In the genomic region with DNA sequence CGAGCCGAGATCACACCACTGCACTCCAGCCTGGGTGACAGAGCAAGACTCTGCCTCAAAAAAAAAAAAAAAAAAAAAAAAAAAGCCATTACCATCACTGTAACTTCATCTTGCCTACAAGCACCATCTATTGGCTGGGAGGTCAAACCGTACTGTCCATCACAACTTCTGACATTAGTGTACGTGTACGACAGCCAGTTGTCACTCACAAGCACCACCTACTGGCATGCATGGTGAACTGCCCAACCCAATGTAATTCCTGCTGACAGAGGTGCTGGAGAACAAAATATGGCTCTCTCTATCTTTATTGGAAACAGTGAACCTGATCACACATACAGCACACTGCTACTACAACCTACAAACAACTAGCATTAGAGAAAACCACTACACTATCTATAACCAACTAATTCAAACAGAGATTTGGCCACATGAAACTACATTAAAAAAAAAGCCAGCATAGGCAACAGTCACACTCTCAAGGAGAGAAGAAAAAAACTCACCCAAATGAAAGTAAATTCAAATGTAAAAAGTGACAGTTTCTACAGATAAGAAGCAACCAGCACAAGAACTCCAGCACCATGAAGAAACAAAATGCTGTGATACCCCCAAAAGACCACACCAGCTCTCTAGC, we compare ENCODE assay signal across 9 cellular contexts.
A peak's percentile ranks its signal among the peaks of the same experiment; 100 is the strongest.
DNase-seq lines count a peak whose midpoint lies in the region; ATAC-seq and TF ChIP-seq lines count a peak whose summit lies in the region.
"Had no signal": no experiment of that assay in that cellular context is flagged by ENCODE, and none has a peak within 500 bp of the region (broad histone marks: within the 10 kb centered on the region; RNA-seq: fewer than 3 reads in every experiment).

No MANE protein-coding gene starts in this region.

- H3K36me3 ChIP-seq in GM23248 (ENCODE audit: low read depth) (no peaks in the 10 kb centered on the region), IMR-90 (ENCODE audit: control insufficient read depth, insufficient read depth, low read length) (no peaks in the 10 kb centered on the region), osteoblast (ENCODE audit: insufficient read depth, low read length) (no peaks in the 10 kb centered on the region)

- H3K4ac ChIP-seq in IMR-90 (ENCODE audit: low read depth, low read length): no peak overlapping the region

- CTCF ChIA-PET in IMR-90 (lab: Yijun Ruan, JAX): no interaction called here

- 42% methylated on average over 5 of the region's 5 CpGs for WGBS in GM23248 (ENCODE audit: low coverage in 1 of 2, low lambda C conversion rate in 2 of 2, missing lambda C conversion rate in 2 of 2), 2 experiments
- WGBS in IMR-90 (ENCODE audit: extremely low coverage in 2 of 2, insufficient read length in 1 of 2), 2 experiments: no CpG with 5 or more reads among the region's 5 CpGs

- H3K18ac ChIP-seq in IMR-90 (ENCODE audit: low read depth, low read length): no peak overlapping the region

- H3K9ac ChIP-seq in GM23248 (no peak overlapping the region), IMR-90 (ENCODE audit: low read depth, low read length) (no peak overlapping the region)

- H4K8ac ChIP-seq in IMR-90 (ENCODE audit: low read depth in 2 of 2, low read length in 2 of 2): no peak overlapping the region

- H4K5ac ChIP-seq in IMR-90 (ENCODE audit: low read depth, low read length): no peak overlapping the region

- H3K79me2 ChIP-seq in GM23248 (ENCODE audit: insufficient read depth): no peaks in the 10 kb centered on the region
- H3K79me2 ChIP-seq in osteoblast (ENCODE audit: insufficient read depth, low read length): no peaks in the 10 kb centered on the region

- DNase-seq in stimulated activated CD4-positive, alpha-beta T cell treated with anti-CD3 and anti-CD28 coated beads, Interleukin-12 subunit alpha, Interleukin-12 subunit beta, amount 100 ng/mL, for 48 hours (ENCODE audit: low read depth in 2 of 3, low spot score in 1 of 3): peak in 2 of 3 donors; percentile 1 to 10
- no peak for DNase-seq in stimulated activated CD4-positive, alpha-beta T cell treated with anti-CD3 and anti-CD28 coated beads, Interleukin-1b, Interleukin-23, amount 100 ng/mL, for 48 hours
- DNase-seq in GM23248: peak; percentile 24
- DNase-seq in IMR-90: peak; percentile 1
- peak; percentile 3 for DNase-seq in astrocyte of the hippocampus (ENCODE audit: low read depth, low spot score)
- no peak for DNase-seq in osteoblast (ENCODE audit: insufficient read length, low spot score, missing footprints)
- no peak for DNase-seq in effector CD8-positive, alpha-beta T cell (lab: John Stamatoyannopoulos, UW)
- no peak for DNase-seq in NCI-H1694 treated with DMSO at 0.1 percent for 48 hours (lab: John Stamatoyannopoulos, UW)

- H2AFZ ChIP-seq in GM23248 (no peak overlapping the region), IMR-90 (replicated peaks; ENCODE audit: low read length, poor library complexity) (no peak overlapping the region), osteoblast (ENCODE audit: low read length) (no peak overlapping the region)

- H3K23ac ChIP-seq in IMR-90 (ENCODE audit: low read depth, low read length): no peak overlapping the region

- H3K79me1 ChIP-seq in IMR-90 (ENCODE audit: low read depth in 1 of 2, low read length in 2 of 2): no peaks in the 10 kb centered on the region

- no peak for TF ChIP-seq RAD21 in IMR-90 (IDR thresholded peaks at IDR 0.05; ENCODE audit: low read length)

- no peaks in the 10 kb centered on the region for H3K9me2 ChIP-seq in GM23248 (ENCODE audit: insufficient read depth)

- H3K9me3 ChIP-seq in GM23248 (ENCODE audit: low read depth): no peaks in the 10 kb centered on the region
- no peaks in the 10 kb centered on the region for H3K9me3 ChIP-seq in IMR-90 (ENCODE audit: control insufficient read depth, insufficient read depth, low read length)
- H3K9me3 ChIP-seq in osteoblast (ENCODE audit: low read depth, low read length): no peaks in the 10 kb centered on the region

- intact Hi-C loops in IMR-90 (cut with micrococcal nuclease): no loop called here

- no peak overlapping the region for H2BK120ac ChIP-seq in IMR-90 (ENCODE audit: low read depth, low read length)

- no peaks in the 10 kb centered on the region for H3K9me1 ChIP-seq in IMR-90 (ENCODE audit: insufficient read depth, low read length)

- H3K14ac ChIP-seq in IMR-90 (replicated peaks; ENCODE audit: low read depth, low read length): no peak overlapping the region

- H4K20me1 ChIP-seq in GM23248 (ENCODE audit: insufficient read depth) (no peaks in the 10 kb centered on the region), IMR-90 (ENCODE audit: insufficient read depth, low read length) (no peaks in the 10 kb centered on the region), osteoblast (ENCODE audit: insufficient read depth, low read length) (no peaks in the 10 kb centered on the region)

- no peak overlapping the region for H3K56ac ChIP-seq in IMR-90 (ENCODE audit: extremely low read depth, insufficient read depth, low read length)

- no peaks in the 10 kb centered on the region for H3F3A ChIP-seq in GM23248 (ENCODE audit: insufficient read depth)

- no peak overlapping the region for H3K4me3 ChIP-seq in GM23248
- no peak overlapping the region for H3K4me3 ChIP-seq in IMR-90 (ENCODE audit: insufficient read depth, low read depth, low read length)
- no peak overlapping the region for H3K4me3 ChIP-seq in osteoblast (ENCODE audit: insufficient read depth, low read length)

- TF ChIP-seq CTCF in IMR-90 (conservative IDR thresholded peaks at IDR 0.05; ENCODE audit: low read depth, low read length) (peak; percentile 33), osteoblast (IDR thresholded peaks at IDR 0.05; ENCODE audit: extremely low read depth, low read depth, low read length) (peak; percentile 59)

- no peak overlapping the region for H2BK20ac ChIP-seq in IMR-90 (ENCODE audit: low read depth, low read length)

- no TSS peak for BruUV-seq in IMR-90 (replicated peaks; lab: Mats Ljungman, UMichigan)

- H2BK15ac ChIP-seq in IMR-90 (ENCODE audit: low read depth, low read length): no peak overlapping the region

- ATAC-seq in IMR-90 (ENCODE audit: low read depth): no peak

- H2AK5ac ChIP-seq in IMR-90 (ENCODE audit: low read depth, low read length): no peak overlapping the region

- TF ChIP-seq POLR2A in IMR-90 (IDR thresholded peaks at IDR 0.05; ENCODE audit: low read depth, low read length): no peak

- H3K27me3 ChIP-seq in GM23248 (replicated peaks; ENCODE audit: insufficient read depth) (peaks cover 19% of the 10 kb centered on the region), IMR-90 (ENCODE audit: control insufficient read depth, insufficient read depth, low read length) (no peaks in the 10 kb centered on the region; the same call in 1 of the 2 replicates), osteoblast (ENCODE audit: insufficient read depth, low read length) (no peaks in the 10 kb centered on the region)

- POLR2A ChIA-PET in IMR-90 (lab: Charles Lee; ENCODE audit: unreplicated experiment): no interaction called here

- H3K4me2 ChIP-seq in GM23248 (ENCODE audit: unreplicated experiment) (no peak overlapping the region), IMR-90 (ENCODE audit: low read depth, low read length) (no peak overlapping the region), osteoblast (ENCODE audit: insufficient read depth, low read length) (no peak overlapping the region)

- no peak overlapping the region for H2AK9ac ChIP-seq in IMR-90 (replicated peaks; ENCODE audit: low read depth, low read length, poor library complexity)

- no peak overlapping the region for H2BK5ac ChIP-seq in IMR-90 (ENCODE audit: low read depth, low read length, poor library complexity, severe bottlenecking)

- H4K91ac ChIP-seq in IMR-90 (ENCODE audit: insufficient read depth, low read depth, low read length): no peak overlapping the region

- in situ Hi-C loops in GM23248 (cut with MboI) (no loop called here), IMR-90 (cut with MboI; ENCODE audit: low sequenced_read_pairs) (no loop called here)

- no peaks in the 10 kb centered on the region for H3K4me1 ChIP-seq in GM23248 (ENCODE audit: insufficient read depth)
- no peaks in the 10 kb centered on the region for H3K4me1 ChIP-seq in IMR-90 (ENCODE audit: control insufficient read depth, insufficient read depth, low read length)
- no peaks in the 10 kb centered on the region for H3K4me1 ChIP-seq in osteoblast (ENCODE audit: insufficient read depth, low read length)

- dilution Hi-C loops in IMR-90 (cut with HindIII; ENCODE audit: low sequenced_read_pairs, unreplicated experiment): no loop called here

- H3K27ac ChIP-seq in GM23248: no peak overlapping the region
- no peak overlapping the region for H3K27ac ChIP-seq in IMR-90 (ENCODE audit: insufficient read depth, low read length)
- H3K27ac ChIP-seq in osteoblast (ENCODE audit: low read depth, low read length): no peak overlapping the region
- H3K27ac ChIP-seq: epithelial cell of prostate had no signal

TF ChIP-seq in IMR-90, 13 proteins besides CTCF, POLR2A, EP300 and RAD21:
- TF ChIP-seq SMC3 (IDR thresholded peaks at IDR 0.05; ENCODE audit: low read depth, low read length) (0 out of 2 replicates have a peak, but pooled peaks have one; percentile 1), MAFK (IDR thresholded peaks at IDR 0.05; ENCODE audit: low read depth, low read length) (no peak)
TF ChIP-seq in IMR-90: peak in this region for 1.

Comparison
In these comparisons a context has a peak if more than half of its experiments do, and no peak if none do; other contexts are left out.
1. DNase-seq: peak in stimulated activated CD4-positive, alpha-beta T cell treated with anti-CD3 and anti-CD28 coated beads, Interleukin-12 subunit alpha, Interleukin-12 subunit beta, amount 100 ng/mL, for 48 hours (2 of 3), GM23248 (single experiment), IMR-90 (single experiment) and astrocyte of the hippocampus (single experiment); none in stimulated activated CD4-positive, alpha-beta T cell treated with anti-CD3 and anti-CD28 coated beads, Interleukin-1b, Interleukin-23, amount 100 ng/mL, for 48 hours (single experiment), osteoblast (single experiment), effector CD8-positive, alpha-beta T cell (single experiment) and NCI-H1694 treated with DMSO at 0.1 percent for 48 hours (single experiment).